8 cellular contexts compared by ENCODE assay signal in genomic region chr17:27756467-27757371, GRCh38. TPM values are rescaled to one million over a fixed set of nuclear protein-coding genes. Genes with fewer than 3 reads are reported as not detected.
DNase-seq lines count a peak whose midpoint lies in the region; ATAC-seq, FAIRE-seq and TF ChIP-seq lines count a peak whose summit lies in the region.

No MANE protein-coding gene starts in this region.

- peak; percentile 93 for TF ChIP-seq CTCF in CD14-positive monocyte (IDR thresholded peaks at IDR 0.05)
- TF ChIP-seq CTCF in GM23338 (conservative IDR thresholded peaks at IDR 0.05; ENCODE audit: low read depth in 2 of 2): peak; percentile 81 to 93
- peak; percentile 84 for TF ChIP-seq CTCF in astrocyte (IDR thresholded peaks at IDR 0.05; ENCODE audit: insufficient read depth, low read depth, low read length)
- peak; percentile 74 for TF ChIP-seq CTCF in kidney (IDR thresholded peaks at IDR 0.05; ENCODE audit: borderline replicate concordance, extremely low read depth, insufficient read depth)

- H3K4me3 Mint-ChIP-seq in CD14-positive monocyte (no peak overlapping the region), GM23338 (no peak overlapping the region), astrocyte (ENCODE audit: unreplicated experiment) (no peak overlapping the region)

- FAIRE-seq in astrocyte (lab: Jason Lieb, UNC): peak; percentile 13
- FAIRE-seq in kidney (lab: Jason Lieb, UNC): peak; percentile 50

- no peak overlapping the region for H3K4me3 ChIP-seq in GM23338
- no peak overlapping the region for H3K4me3 ChIP-seq in astrocyte (ENCODE audit: insufficient read depth, low read depth, low read length)
- H3K4me3 ChIP-seq in kidney (ENCODE audit: low read length in 2 of 2): no peak overlapping the region

- H3K9me3 ChIP-seq in astrocyte (ENCODE audit: insufficient read depth, low read depth, low read length) (no peaks in the 10 kb centered on the region), kidney (ENCODE audit: control insufficient read depth in 1 of 2, low read length in 2 of 2) (no peaks in the 10 kb centered on the region)

- H3K27me3 ChIP-seq in GM23338 (ENCODE audit: insufficient read depth) (no peaks in the 10 kb centered on the region), astrocyte (ENCODE audit: insufficient read depth, low read length) (no peaks in the 10 kb centered on the region)

- intact Hi-C loops in CD14-positive monocyte (cut with micrococcal nuclease) (loop anchor here (1.0 kb wide), 1 partner anchor 102 kb away; no protein-coding TSS in a partner anchor), kidney (cut with DNase I) (loop anchor here (5.0 kb wide), 1 partner anchor 99 kb away; no protein-coding TSS in a partner anchor)

- H3K4me1 Mint-ChIP-seq in CD14-positive monocyte: no peaks in the 10 kb centered on the region
- H3K4me1 Mint-ChIP-seq in GM23338: peaks cover 1% of the 10 kb centered on the region; the same call in 1 of the 3 replicates
- H3K4me1 Mint-ChIP-seq in astrocyte (ENCODE audit: low read depth, unreplicated experiment): no peaks in the 10 kb centered on the region

- H3K36me3 Mint-ChIP-seq in CD14-positive monocyte: no peaks in the 10 kb centered on the region
- no peaks in the 10 kb centered on the region for H3K36me3 Mint-ChIP-seq in GM23338 (ENCODE audit: low read depth)
- H3K36me3 Mint-ChIP-seq in astrocyte (ENCODE audit: low read depth, unreplicated experiment): no peaks in the 10 kb centered on the region

- no peaks in the 10 kb centered on the region for H3K4me1 ChIP-seq in GM23338 (ENCODE audit: insufficient read depth)
- no peaks in the 10 kb centered on the region for H3K4me1 ChIP-seq in astrocyte (ENCODE audit: insufficient read depth, low read length)
- H3K4me1 ChIP-seq in kidney (ENCODE audit: control insufficient read depth in 1 of 2, insufficient read depth in 1 of 2, low read depth in 1 of 2, low read length in 2 of 2): no peaks in the 10 kb centered on the region

- no peak overlapping the region for H3K9ac ChIP-seq in astrocyte (ENCODE audit: low read length)
- H3K9ac ChIP-seq in kidney (ENCODE audit: low read length in 2 of 2): no peak overlapping the region

- H3K4me2 ChIP-seq in GM23338 (no peak overlapping the region), astrocyte (ENCODE audit: low read length) (no peak overlapping the region)

- H3K36me3 ChIP-seq in GM23338 (ENCODE audit: insufficient read depth) (no peaks in the 10 kb centered on the region), astrocyte (ENCODE audit: insufficient read depth, low read length) (no peaks in the 10 kb centered on the region), kidney (ENCODE audit: control insufficient read depth in 1 of 2, insufficient read depth in 2 of 2, low read length in 2 of 2) (no peaks in the 10 kb centered on the region)

- H3K27ac ChIP-seq in GM23338 (ENCODE audit: low read depth): no peak overlapping the region
- H3K27ac ChIP-seq in astrocyte (ENCODE audit: low read depth, low read length): no peak overlapping the region
- H3K27ac ChIP-seq in kidney (ENCODE audit: low read depth in 2 of 2, low read length in 2 of 2): no peak overlapping the region

- no peaks in the 10 kb centered on the region for H3F3A ChIP-seq in GM23338 (replicated peaks; ENCODE audit: low read depth)

- no peak overlapping the region for H3K27ac Mint-ChIP-seq in CD14-positive monocyte
- H3K27ac Mint-ChIP-seq in GM23338: no peak overlapping the region
- no peak overlapping the region for H3K27ac Mint-ChIP-seq in astrocyte (ENCODE audit: unreplicated experiment)

- no peaks in the 10 kb centered on the region for H3K79me2 ChIP-seq in GM23338 (replicated peaks; ENCODE audit: insufficient read depth)
- no peaks in the 10 kb centered on the region for H3K79me2 ChIP-seq in astrocyte (ENCODE audit: insufficient read depth, low read length)

- H2AFZ ChIP-seq in GM23338 (no peak overlapping the region), astrocyte (ENCODE audit: low read depth, low read length) (no peak overlapping the region)

- DNase-seq in CD14-positive monocyte (ENCODE audit: low spot score) (peak; percentile 51), GM23338 (ENCODE audit: low spot score) (peak; percentile 62), astrocyte (ENCODE audit: low read depth) (no peak), kidney (peak; percentile 25), epidermal melanocyte (ENCODE audit: insufficient read length, low spot score) (no peak)
- peak; percentile 58 for DNase-seq in stimulated activated CD4-positive, alpha-beta T cell treated with anti-CD3 and anti-CD28 coated beads, Interleukin-4, amount 100 ng/mL, for 1 hour

- ATAC-seq in GM23338: peak; percentile 17; the same call in 2 of the 3 replicates
- peak; percentile 71 for ATAC-seq in SK-N-SH treated with all-trans-retinoic acid at 6 μM for 48 hours
- ATAC-seq in HG02938 (IDR thresholded peaks at IDR 0.05; ENCODE audit: unreplicated experiment): no peak

- H4K20me1 ChIP-seq in GM23338 (replicated peaks; ENCODE audit: insufficient read depth) (no peaks in the 10 kb centered on the region), astrocyte (ENCODE audit: insufficient read depth, low read length) (no peaks in the 10 kb centered on the region)

- no peaks in the 10 kb centered on the region for H3K9me2 ChIP-seq in GM23338 (ENCODE audit: insufficient read depth)

- H3K9me3 Mint-ChIP-seq in CD14-positive monocyte (peaks cover 0 to 1% (median 0%) of the 10 kb centered on the region in 7 donors), GM23338 (no peaks in the 10 kb centered on the region), astrocyte (ENCODE audit: unreplicated experiment) (no peaks in the 10 kb centered on the region)

- H3K27me3 Mint-ChIP-seq in CD14-positive monocyte (ENCODE audit: low read depth in 3 of 3) (peaks cover 1 to 3% (median 3%) of the 10 kb centered on the region in 3 donors), GM23338 (ENCODE audit: insufficient read depth, low read depth, poor library complexity) (peaks cover 10% of the 10 kb centered on the region), astrocyte (ENCODE audit: low read depth, unreplicated experiment) (peaks cover 44% of the 10 kb centered on the region)

TF ChIP-seq in GM23338, 12 proteins besides CTCF, POLR2A, EP300 and RAD21 (continues in another document):
- TF ChIP-seq EZH2phosphoT487 (IDR thresholded peaks at IDR 0.05; ENCODE audit: unreplicated experiment) (no peak), ETS1 (IDR thresholded peaks at IDR 0.05) (no peak), POLR2AphosphoS5 (IDR thresholded peaks at IDR 0.05; ENCODE audit: low read depth) (no peak)

TF ChIP-seq in SK-N-SH treated with all-trans-retinoic acid at 6 μM for 48 hours, 23 proteins besides CTCF, POLR2A, EP300 and RAD21:
- no peak for TF ChIP-seq RARB (CRISPR knock-in tag; IDR thresholded peaks at IDR 0.05)
- no peak for TF ChIP-seq BACH2 (CRISPR knock-in tag; IDR thresholded peaks at IDR 0.05; ENCODE audit: borderline replicate concordance)

RNA-seq across cellular contexts. Expression of gene NOS2, which starts 43.6 kb away (rescaled TPM):
- polyA plus RNA-seq in CD14-positive monocyte: not detected
- 1.8 and 2.7 TPM in 2 replicates for total RNA-seq in GM23338 (2014; rRNA removed; shearing (Covaris generic))
- polyA plus RNA-seq in GM23338 (2016; fragmentation: Nextera tagmentation; extraction: Ambion mirVana): 0.44 and 0.57 TPM in 2 replicates
- total RNA-seq in astrocyte: 0.07 and 0.09 TPM in 2 replicates
- 0.57 TPM for total RNA-seq in kidney
- 0.37 TPM for polyA plus RNA-seq in kidney (ENCODE audit: insufficient read depth, low read depth, low replicate concordance)

Comparison
In these comparisons a context has a peak if more than half of its experiments do, and no peak if none do; other contexts are left out.
1. DNase-seq: peak in CD14-positive monocyte (single experiment), GM23338 (single experiment), kidney (single experiment) and stimulated activated CD4-positive, alpha-beta T cell treated with anti-CD3 and anti-CD28 coated beads, Interleukin-4, amount 100 ng/mL, for 1 hour (single experiment); none in astrocyte (single experiment) and epidermal melanocyte (single experiment).
2. Peak in every context shown above with its lines, with median percentiles within 50 percentile points of each other: CTCF ChIP-seq.